In genomic region chr2:241354668-241355658, GRCh38 we compare ENCODE assay signal across 8 cellular contexts. TPM values are rescaled to one million over a fixed set of nuclear protein-coding genes. Genes with fewer than 3 reads are reported as not detected.
DNase-seq lines count a peak whose midpoint lies in the region; FAIRE-seq and TF ChIP-seq lines count a peak whose summit lies in the region.

No MANE protein-coding gene starts in this region.

- no peaks in the 10 kb centered on the region for H3K27me3 ChIP-seq in H1 (replicated peaks in 1 of 4; ENCODE audit: control insufficient read depth in 3 of 4, extremely low read depth in 1 of 4, insufficient read depth in 3 of 4, low read length in 3 of 4)

- peaks cover 1 to 10% (median 7%) of the 10 kb centered on the region in 4 experiments; a peak in 6 of 7 replicates for H3K4me1 ChIP-seq in H1 (replicated peaks in 1 of 4; ENCODE audit: control insufficient read depth in 3 of 4, insufficient read depth in 4 of 4, low read length in 3 of 4)

- H2AFZ ChIP-seq in H1 (ENCODE audit: low read length), result no peak overlapping the region

- H3K9ac ChIP-seq in H1 (replicated peaks in 1 of 4; ENCODE audit: extremely low read depth in 1 of 4, low read depth in 3 of 4, low read length in 3 of 4), result peak overlapping the region in 2 of 4 experiments; percentile 35 to 55; a peak in 4 of 7 replicates

- peak overlapping the region; percentile 64 for H3K18ac ChIP-seq in H1 (ENCODE audit: extremely low read depth, low read length)

- peaks cover 7% of the 10 kb centered on the region; the same call in 1 of the 2 replicates for H3K79me1 ChIP-seq in H1 (ENCODE audit: low read depth, low read length)

- H2BK15ac ChIP-seq in H1 (ENCODE audit: low read length), result no peak overlapping the region

- FAIRE-seq in H1 (lab: Jason Lieb, UNC), result no peak

- peak overlapping the region; percentile 56 for H2BK5ac ChIP-seq in H1 (ENCODE audit: low read depth, low read length)

- no peak overlapping the region for H2BK20ac ChIP-seq in H1 (ENCODE audit: low read length)

- H3K79me2 ChIP-seq in H1 (ENCODE audit: control insufficient read depth in 1 of 2, insufficient read depth in 2 of 2, low read length in 2 of 2), result peaks cover 0 to 34% of the 10 kb centered on the region in 2 experiments; a peak in 3 of 4 replicates

- H3K4me3 ChIP-seq in H1 (ENCODE audit: extremely low read depth in 1 of 4, insufficient read depth in 2 of 4, low read depth in 3 of 4, low read length in 4 of 4), result peak overlapping the region; percentile 24 to 61 (median 59); a peak in 7 of 8 replicates

- H3K56ac ChIP-seq in H1 (replicated peaks; ENCODE audit: insufficient read length, low read depth, low read length), result no peak overlapping the region

- peak in 1 of 2 experiments; percentile 9; a peak in 1 of 4 replicates for TF ChIP-seq RAD21 in H1 (IDR thresholded peaks at IDR 0.05 in 1 of 2, conservative IDR thresholded peaks at IDR 0.05 in 1 of 2; ENCODE audit: low read depth in 2 of 2, low read length in 2 of 2)

- H2AK5ac ChIP-seq in H1 (ENCODE audit: low read depth, low read length), result no peak overlapping the region

- H3K23me2 ChIP-seq in H1 (ENCODE audit: low read depth, low read length), result peaks cover 9% of the 10 kb centered on the region

- POLR2A ChIA-PET in H1 (lab: Charles Lee; ENCODE audit: partially characterized antibody), result interaction anchor here (1.0 to 2.6 kb wide), 5 partner anchors 17 to 60 kb away, joined by 3 to 12 read pairs (median 6); partner anchors contain the start of genes HDLBP and SEPTIN2

- no peak overlapping the region for H3K4ac ChIP-seq in H1 (replicated peaks; ENCODE audit: insufficient read length, low read depth, low read length)

- no peak overlapping the region for H4K91ac ChIP-seq in H1 (replicated peaks; ENCODE audit: insufficient read length, low read length)

- peak overlapping the region; percentile 88 for H4K8ac ChIP-seq in H1 (ENCODE audit: extremely low read depth, insufficient read depth, low read length)

- TF ChIP-seq POLR2A in H1 (IDR thresholded peaks at IDR 0.05; ENCODE audit: control extremely low read depth in 1 of 2, low read depth in 2 of 2, low read length in 2 of 2), result 0 out of 3 replicates have a peak, but pooled peaks of 1 of the 2 experiments have one; percentile 44

- DNase-seq in A172 (ENCODE audit: low spot score) (peak; percentile 36), GM20000 (ENCODE audit: low spot score) (peak; percentile 26), NCI-H460 (ENCODE audit: extremely low read depth, low read depth) (peak; percentile 86), H1 (ENCODE audit: low read depth in 1 of 2, low spot score in 2 of 2) (peak; percentile 70 to 91), mesenteric fat pad (ENCODE audit: low spot score) (peak; percentile 93), COR-L47 (lab: John Stamatoyannopoulos, UW) (no peak)
- DNase-seq in activated CD8-positive, alpha-beta memory T cell treated with anti-CD3 and anti-CD28 coated beads for 1 hour (ENCODE audit: extremely low read depth in 1 of 2, low read depth in 1 of 2), result peak; percentile 23 to 57
- peak; percentile 48 to 72 for DNase-seq in stimulated activated CD8-positive, alpha-beta memory T cell treated with anti-CD3 and anti-CD28 coated beads, Interleukin-15, amount 100 ng/mL, for 48 hours (ENCODE audit: low read depth in 2 of 2)

- no peak for TF ChIP-seq EP300 in H1 (IDR thresholded peaks at IDR 0.05; ENCODE audit: borderline replicate concordance in 1 of 2, low read depth in 2 of 2, low read length in 2 of 2)

- H3K36me3 ChIP-seq in H1 (ENCODE audit: control insufficient read depth in 2 of 4, insufficient read depth in 4 of 4, low read length in 3 of 4), result peaks cover 14 to 43% (median 32%) of the 10 kb centered on the region in 4 experiments

- peak overlapping the region; percentile 66 to 98 for H3K4me2 ChIP-seq in H1 (ENCODE audit: insufficient read depth in 1 of 2, low read depth in 2 of 2, low read length in 2 of 2)

- WGBS in H1 (ENCODE audit: extremely low coverage in 1 of 2, insufficient coverage in 1 of 2, insufficient read length in 1 of 2, insufficient replicate concordance in 2 of 2, low coverage in 1 of 2, low lambda C conversion rate in 2 of 2, missing lambda C conversion rate in 1 of 2), 2 experiments, result 26% methylated on average over 19 of the region's 40 CpGs; no CpG with 5 or more reads in 1 of the 2 experiments

- peaks cover 5 to 15% of the 10 kb centered on the region in 2 experiments for H4K20me1 ChIP-seq in H1 (replicated peaks in 1 of 2; ENCODE audit: control insufficient read depth in 1 of 2, insufficient read depth in 2 of 2, low read length in 2 of 2)

- no peak overlapping the region for H4K5ac ChIP-seq in H1 (ENCODE audit: insufficient read length, low read depth, low read length)

- no peak overlapping the region for H2BK12ac ChIP-seq in H1 (ENCODE audit: low read depth, low read length)

- H3K27ac ChIP-seq in H1 (ENCODE audit: low read depth, low read length), result peak overlapping the region; percentile 73

- CTCF ChIA-PET in H1 (lab: Charles Lee; ENCODE audit: partially characterized antibody), result interaction anchor here (1.0 kb wide), 1 partner anchor 37 kb away, joined by 3 read pairs; no protein-coding TSS in a partner anchor

- H3K14ac ChIP-seq in H1 (ENCODE audit: insufficient read length), result no peak overlapping the region

- H3K9me3 ChIP-seq in H1 (ENCODE audit: insufficient read depth in 2 of 2, low read depth in 1 of 2, low read length in 1 of 2), result no peaks in the 10 kb centered on the region

- no peak overlapping the region for H2BK120ac ChIP-seq in H1 (replicated peaks; ENCODE audit: low read depth, low read length)

- no peak overlapping the region for H3K23ac ChIP-seq in H1 (ENCODE audit: insufficient read length)

- TF ChIP-seq CTCF in GM20000 (IDR thresholded peaks at IDR 0.05; ENCODE audit: extremely low read depth, missing control alignments) (no peak), H1 (IDR thresholded peaks at IDR 0.05; ENCODE audit: control extremely low read depth in 1 of 3, insufficient read depth in 1 of 3, low read depth in 1 of 3, low read length in 3 of 3) (no peak)

TF ChIP-seq in H1, 55 proteins besides CTCF, POLR2A, EP300 and RAD21 (continues in another document):
- TF ChIP-seq SP2 (IDR thresholded peaks at IDR 0.05; ENCODE audit: low read length), result no peak
- no peak for TF ChIP-seq USF2 (IDR thresholded peaks at IDR 0.05; ENCODE audit: low read length)
- TF ChIP-seq TAF7 (optimal IDR thresholded peaks at IDR 0.05; ENCODE audit: borderline replicate concordance, low read depth, low read length), result no peak
- no peak for TF ChIP-seq SUZ12 (IDR thresholded peaks at IDR 0.05; ENCODE audit: low read length)
- TF ChIP-seq JUN (IDR thresholded peaks at IDR 0.05; ENCODE audit: low read depth, low read length), result no peak
- no peak for TF ChIP-seq CBX8 (IDR thresholded peaks at IDR 0.05; ENCODE audit: borderline replicate concordance, low read depth, low read length)

RNA-seq across cellular contexts. Expression of gene FARP2, which starts 1.1 kb away (rescaled TPM):
- 36.6 and 47.3 TPM in 2 replicates for total RNA-seq in A172 (2014; rRNA removed; shearing (Covaris generic))
- total RNA-seq in NCI-H460 (2014; rRNA removed; shearing (Covaris generic)), result 29.2 and 30.4 TPM in 2 replicates
- 26.8 and 33.1 TPM in 2 replicates for polyA plus RNA-seq in NCI-H460 (2014; cell fraction: nucleus; rRNA removed)
- 33.4 and 35.7 TPM in 2 replicates for total RNA-seq in H1 (2021; fragmentation: NEBNext Ultra II Directional; extraction: Animal tissue kit (Norgen Biotek cat#: 25700))
- polyA plus RNA-seq in H1 (2011; rRNA removed), result 12.4 and 12.7 TPM in 2 replicates
- polyA plus RNA-seq in H1 (2011; cell fraction: cytosol; rRNA removed), result 11.9 TPM
- polyA plus RNA-seq in H1 (2011; cell fraction: nucleus; rRNA removed), result 25.5 TPM
- polyA plus RNA-seq in H1 (2012, experiment 1 of 2), result 12.1 to 18.4 TPM (median 17.0 TPM) in 4 replicates
- polyA plus RNA-seq in H1 (2012, experiment 2 of 2), result 4.6 TPM
- 12.1 TPM for polyA plus RNA-seq in H1 (2013, experiment 1 of 2)
- 11.4 TPM for polyA plus RNA-seq in H1 (2013, experiment 2 of 2)
- 34.4 and 36.1 TPM in 2 replicates for polyA minus RNA-seq in H1 (2011; rRNA and poly(A)+ RNA removed)
- 14.8 TPM for polyA minus RNA-seq in H1 (2011; cell fraction: cytosol; rRNA and poly(A)+ RNA removed)
- polyA minus RNA-seq in H1 (2011; cell fraction: nucleus; rRNA and poly(A)+ RNA removed), result 40.0 TPM
- total RNA-seq in mesenteric fat pad, result 44.6 TPM

RNA-seq across cellular contexts. Expression of gene SEPTIN2, which starts 39.2 kb away (rescaled TPM):
- total RNA-seq in A172 (2014; rRNA removed; shearing (Covaris generic)), result 374 and 393 TPM in 2 replicates
- 378 and 405 TPM in 2 replicates for total RNA-seq in NCI-H460 (2014; rRNA removed; shearing (Covaris generic))
- 275 and 395 TPM in 2 replicates for polyA plus RNA-seq in NCI-H460 (2014; cell fraction: nucleus; rRNA removed)
- 373 and 392 TPM in 2 replicates for total RNA-seq in H1 (2021; fragmentation: NEBNext Ultra II Directional; extraction: Animal tissue kit (Norgen Biotek cat#: 25700))
- polyA plus RNA-seq in H1 (2011; rRNA removed), result 288 and 650 TPM in 2 replicates
- polyA plus RNA-seq in H1 (2011; cell fraction: cytosol; rRNA removed), result 371 TPM
- 129 TPM for polyA plus RNA-seq in H1 (2011; cell fraction: nucleus; rRNA removed)
- 266 to 324 TPM (median 286 TPM) in 4 replicates for polyA plus RNA-seq in H1 (2012, experiment 1 of 2)
- 36.9 TPM for polyA plus RNA-seq in H1 (2012, experiment 2 of 2)
- polyA plus RNA-seq in H1 (2013, experiment 1 of 2), result 224 TPM
- polyA plus RNA-seq in H1 (2013, experiment 2 of 2), result 227 TPM
- 293 and 438 TPM in 2 replicates for polyA minus RNA-seq in H1 (2011; rRNA and poly(A)+ RNA removed)
- 150 TPM for polyA minus RNA-seq in H1 (2011; cell fraction: cytosol; rRNA and poly(A)+ RNA removed)
- polyA minus RNA-seq in H1 (2011; cell fraction: nucleus; rRNA and poly(A)+ RNA removed), result 219 TPM
- 403 TPM for total RNA-seq in mesenteric fat pad

RNA-seq across cellular contexts. Expression of gene HDLBP, which starts 39.5 kb away (rescaled TPM):
- 458 and 509 TPM in 2 replicates for total RNA-seq in A172 (2014; rRNA removed; shearing (Covaris generic))
- total RNA-seq in NCI-H460 (2014; rRNA removed; shearing (Covaris generic)), result 603 and 606 TPM in 2 replicates
- polyA plus RNA-seq in NCI-H460 (2014; cell fraction: nucleus; rRNA removed), result 182 and 213 TPM in 2 replicates
- total RNA-seq in H1 (2021; fragmentation: NEBNext Ultra II Directional; extraction: Animal tissue kit (Norgen Biotek cat#: 25700)), result 329 and 360 TPM in 2 replicates
- 185 and 249 TPM in 2 replicates for polyA plus RNA-seq in H1 (2011; rRNA removed)
- 190 TPM for polyA plus RNA-seq in H1 (2011; cell fraction: cytosol; rRNA removed)
- polyA plus RNA-seq in H1 (2011; cell fraction: nucleus; rRNA removed), result 408 TPM
- polyA plus RNA-seq in H1 (2012, experiment 1 of 2), result 229 to 294 TPM (median 245 TPM) in 4 replicates
- polyA plus RNA-seq in H1 (2012, experiment 2 of 2), result 59.7 TPM
- 226 TPM for polyA plus RNA-seq in H1 (2013, experiment 1 of 2)
- polyA plus RNA-seq in H1 (2013, experiment 2 of 2), result 224 TPM
- polyA minus RNA-seq in H1 (2011; rRNA and poly(A)+ RNA removed), result 293 and 335 TPM in 2 replicates
- polyA minus RNA-seq in H1 (2011; cell fraction: cytosol; rRNA and poly(A)+ RNA removed), result 199 TPM
- polyA minus RNA-seq in H1 (2011; cell fraction: nucleus; rRNA and poly(A)+ RNA removed), result 240 TPM
- total RNA-seq in mesenteric fat pad, result 492 TPM
